8 cellular contexts compared by ENCODE assay signal in genomic region chr3:57169872-57170623, GRCh38. TPM values are rescaled to one million over a fixed set of nuclear protein-coding genes. Genes with fewer than 3 reads are reported as not detected.
DNase-seq lines count a peak whose midpoint lies in the region; ATAC-seq and TF ChIP-seq lines count a peak whose summit lies in the region.

No MANE protein-coding gene starts in this region.

- H3K4me2 ChIP-seq in PC-3 (ENCODE audit: low read length) (peak overlapping the region; percentile 84), fibroblast of lung (ENCODE audit: extremely low read depth, insufficient read depth, low read length) (peak overlapping the region; percentile 55)

- H2AFZ ChIP-seq in PC-3 (ENCODE audit: low read length) (peak overlapping the region; percentile 92), fibroblast of lung (ENCODE audit: low read length) (peak overlapping the region; percentile 80)

- no peaks in the 10 kb centered on the region for H4K20me1 ChIP-seq in PC-3 (ENCODE audit: low read length)
- no peaks in the 10 kb centered on the region for H4K20me1 ChIP-seq in fibroblast of lung (ENCODE audit: control insufficient read depth, extremely low read depth, insufficient read depth, low read length)

- H3K4me3 ChIP-seq in PC-3 (ENCODE audit: low read length) = peak overlapping the region; percentile 67
- H3K4me3 ChIP-seq in fibroblast of lung (replicated peaks in 1 of 4; ENCODE audit: control extremely low read depth in 1 of 4, insufficient read depth in 1 of 4, low read depth in 3 of 4, low read length in 4 of 4) = peak overlapping the region; percentile 46 to 56 (median 52)

- H3K4me3 Mint-ChIP-seq in naive thymus-derived CD8-positive, alpha-beta T cell = peak overlapping the region; percentile 41 to 76 (median 57)

- H3F3A ChIP-seq in PC-3 (ENCODE audit: low read length, unreplicated experiment) = no peaks in the 10 kb centered on the region

- no peaks in the 10 kb centered on the region for H3K79me2 ChIP-seq in PC-3 (ENCODE audit: low read length)
- H3K79me2 ChIP-seq in fibroblast of lung (ENCODE audit: control insufficient read depth, insufficient read depth, low read length) = no peaks in the 10 kb centered on the region

- POLR2A ChIA-PET in PC-3 (lab: Charles Lee; ENCODE audit: unreplicated experiment) = interaction anchor here (0.6 kb wide), 1 partner anchor 26 kb away, joined by 18 read pairs; no protein-coding TSS in a partner anchor
- POLR2A ChIA-PET in naive thymus-derived CD8-positive, alpha-beta T cell (lab: Charles Lee) = no interaction called here

- TF ChIP-seq CTCF in AG09319 (IDR thresholded peaks at IDR 0.05; ENCODE audit: low read depth, low read length) = peak; percentile 82
- peak; percentile 96 for TF ChIP-seq CTCF in PC-3 (conservative IDR thresholded peaks at IDR 0.05; ENCODE audit: low read depth, low read length)
- TF ChIP-seq CTCF in fibroblast of lung (conservative IDR thresholded peaks at IDR 0.05 in 1 of 2, IDR thresholded peaks at IDR 0.05 in 1 of 2; ENCODE audit: low read depth in 1 of 2, low read length in 2 of 2) = peak; percentile 67 to 85

- no peaks in the 10 kb centered on the region for H3K36me3 ChIP-seq in PC-3 (ENCODE audit: low read depth, low read length)
- H3K36me3 ChIP-seq in fibroblast of lung (ENCODE audit: control insufficient read depth, insufficient read depth, low read length) = no peaks in the 10 kb centered on the region

- H3K27ac Mint-ChIP-seq in naive thymus-derived CD8-positive, alpha-beta T cell = no peak overlapping the region

- H3K9ac ChIP-seq in PC-3 (ENCODE audit: low read length) (peak overlapping the region; percentile 59), fibroblast of lung (ENCODE audit: insufficient read depth, low read length) (no peak overlapping the region)

- CTCF ChIA-PET in PC-3 (lab: Charles Lee) = interaction anchor here (0.9 to 1.0 kb wide), 2 partner anchors 26 to 52 kb away, joined by 3 to 6 read pairs; no protein-coding TSS in a partner anchor

- H3K9me3 Mint-ChIP-seq in naive thymus-derived CD8-positive, alpha-beta T cell = no peaks in the 10 kb centered on the region

- H3K4me1 ChIP-seq in PC-3 (ENCODE audit: insufficient read depth, low read length) = peaks cover 5% of the 10 kb centered on the region; the same call in 1 of the 2 replicates
- no peaks in the 10 kb centered on the region for H3K4me1 ChIP-seq in fibroblast of lung (ENCODE audit: control insufficient read depth, extremely low read depth, insufficient read depth, low read length)

- TSS peak; percentile 58 for BruUV-seq in PC-3 (replicated peaks; lab: Mats Ljungman, UMichigan)

- H3K27ac ChIP-seq in PC-3 (ENCODE audit: low read length) = no peak overlapping the region
- H3K27ac ChIP-seq in fibroblast of lung (ENCODE audit: insufficient read depth, low read length) = no peak overlapping the region

- peaks cover 40 to 58% (median 46%) of the 10 kb centered on the region in 5 donors for H3K27me3 Mint-ChIP-seq in naive thymus-derived CD8-positive, alpha-beta T cell

- intact Hi-C loops in PC-3 (cut with micrococcal nuclease) = loop anchor here (1.0 to 10.0 kb wide), 5 partner anchors 52 to 425 kb away; partner anchors contain the start of genes ARF4 and PDE12

- H3K36me3 Mint-ChIP-seq in naive thymus-derived CD8-positive, alpha-beta T cell = no peaks in the 10 kb centered on the region

- H3K9me3 ChIP-seq in PC-3 (ENCODE audit: low read length) (no peaks in the 10 kb centered on the region), fibroblast of lung (ENCODE audit: control insufficient read depth, insufficient read depth, low read depth, low read length) (no peaks in the 10 kb centered on the region)

- H3K27me3 ChIP-seq in PC-3 (ENCODE audit: low read length) (no peaks in the 10 kb centered on the region), fibroblast of lung (ENCODE audit: control insufficient read depth, insufficient read depth, low read length) (peaks cover 20% of the 10 kb centered on the region)

- ATAC-seq in GM18907 (IDR thresholded peaks at IDR 0.05; ENCODE audit: unreplicated experiment) = peak; percentile 69
- ATAC-seq in HG03520 (IDR thresholded peaks at IDR 0.05; ENCODE audit: unreplicated experiment) = peak; percentile 58
- peak; percentile 86 for ATAC-seq in PC-3
- peak; percentile 91 to 95 for ATAC-seq in naive thymus-derived CD8-positive, alpha-beta T cell

- DNase-seq in AG09319 (ENCODE audit: extremely low read depth, low read depth) (no peak), PC-3 (peak; percentile 81), activated T-helper 1 cell treated with Interleukin-2 at 50 U/mL for 16 hours (ENCODE audit: low read depth) (peak; percentile 35), fibroblast of lung (ENCODE audit: low read depth in 2 of 2) (peak; percentile 53 to 65)
- DNase-seq in naive thymus-derived CD8-positive, alpha-beta T cell = peak; percentile 37 to 79 (median 61)
- peak in 5 of 6 experiments; percentile 13 to 56 (median 42) for DNase-seq in stimulated activated naive CD4-positive, alpha-beta T cell (lab: John Stamatoyannopoulos, UW)

- H3K4me1 Mint-ChIP-seq in naive thymus-derived CD8-positive, alpha-beta T cell = peaks cover 3 to 14% (median 10%) of the 10 kb centered on the region in 4 donors

- no peaks in the 10 kb centered on the region for H3K9me2 ChIP-seq in PC-3 (replicated peaks; ENCODE audit: low read length)

RNA-seq across cellular contexts. Expression of gene IL17RD, which starts 4.9 kb away (rescaled TPM):
- total RNA-seq in PC-3 (2014; rRNA removed) (3.1 and 3.7 TPM in 2 replicates), fibroblast of lung (1.8 and 2.1 TPM in 2 replicates)
- polyA plus RNA-seq in fibroblast of lung = 0.60 and 3.1 TPM in 2 replicates
- 0.47 and 2.2 TPM in 2 replicates for polyA plus RNA-seq in fibroblast of lung (2012)
- polyA minus RNA-seq in fibroblast of lung (ENCODE audit: low replicate concordance) = 1.1 and 10.0 TPM in 2 replicates
- total RNA-seq in naive thymus-derived CD8-positive, alpha-beta T cell = not detected
- not detected for polyA plus RNA-seq in naive thymus-derived CD8-positive, alpha-beta T cell

RNA-seq across cellular contexts. Expression of gene HESX1, which starts 29.7 kb away (rescaled TPM):
- total RNA-seq in PC-3 (2014; rRNA removed) = 3.9 TPM in 1 of 2 replicates, not detected in the other
- 0.26 and 0.99 TPM in 2 replicates for total RNA-seq in fibroblast of lung
- 0.64 and 0.72 TPM in 2 replicates for polyA plus RNA-seq in fibroblast of lung
- polyA plus RNA-seq in fibroblast of lung (2012) = 0.40 and 0.62 TPM in 2 replicates
- polyA minus RNA-seq in fibroblast of lung (ENCODE audit: low replicate concordance) = not detected in 2 replicates
- under 1 TPM in 1 of 2 experiments, not detected in 1; 0.39 TPM for total RNA-seq in naive thymus-derived CD8-positive, alpha-beta T cell
- under 1 TPM in 2 of 3 donors, not detected in 1; 0.27 to 0.87 TPM for polyA plus RNA-seq in naive thymus-derived CD8-positive, alpha-beta T cell

RNA-seq across cellular contexts. Expression of gene APPL1, which starts 57.5 kb away (rescaled TPM):
- total RNA-seq in PC-3 (2014; rRNA removed) (32.5 and 34.6 TPM in 2 replicates), fibroblast of lung (45.7 and 53.9 TPM in 2 replicates)
- polyA plus RNA-seq in fibroblast of lung = 27.4 and 31.0 TPM in 2 replicates
- polyA plus RNA-seq in fibroblast of lung (2012) = 16.0 and 17.8 TPM in 2 replicates
- 22.5 and 35.6 TPM in 2 replicates for polyA minus RNA-seq in fibroblast of lung (ENCODE audit: low replicate concordance)
- 10 to 100 TPM; 34.7 to 36.2 TPM for total RNA-seq in naive thymus-derived CD8-positive, alpha-beta T cell
- polyA plus RNA-seq in naive thymus-derived CD8-positive, alpha-beta T cell = 10 to 100 TPM; 42.3 to 49.3 (median 46.1) TPM
